In genomic region chr13:98653471-98653985, GRCh38 we compare ENCODE assay signal across 8 cellular contexts.
DNase-seq lines count a peak whose midpoint lies in the region; ATAC-seq and TF ChIP-seq lines count a peak whose summit lies in the region.

No MANE protein-coding gene starts in this region.

- no peaks in the 10 kb centered on the region for H3K9me3 Mint-ChIP-seq in activated CD4-positive, alpha-beta T cell treated with anti-CD3 and anti-CD28 coated beads for 36 hours (ENCODE audit: low read depth)
- no peaks in the 10 kb centered on the region for H3K9me3 Mint-ChIP-seq in chondrocyte (ENCODE audit: low read depth)

- TF ChIP-seq CTCF in chondrocyte (IDR thresholded peaks at IDR 0.05) (peak; percentile 93), left lung (IDR thresholded peaks at IDR 0.05) (peak; percentile 80 to 90)

- POLR2A ChIA-PET in activated CD4-positive, alpha-beta T cell treated with anti-CD3 and anti-CD28 coated beads for 36 hours (lab: Charles Lee): no interaction called here

- H3K36me3 ChIP-seq in left lung: no peaks in the 10 kb centered on the region

- peaks cover 0 to 14% of the 10 kb centered on the region in 2 donors for H3K4me1 ChIP-seq in left lung

- no peak overlapping the region for H3K27ac ChIP-seq in left lung

- peak; percentile 87 for ATAC-seq in GM18870 (IDR thresholded peaks at IDR 0.05; ENCODE audit: unreplicated experiment)
- peak; percentile 87 for ATAC-seq in HG03108 (IDR thresholded peaks at IDR 0.05; ENCODE audit: unreplicated experiment)
- ATAC-seq in activated CD4-positive, alpha-beta T cell treated with anti-CD3 and anti-CD28 coated beads for 36 hours: peak; percentile 100
- peak; percentile 94 for ATAC-seq in left lung

- CTCF ChIA-PET in activated CD4-positive, alpha-beta T cell treated with anti-CD3 and anti-CD28 coated beads for 36 hours (lab: Charles Lee): interaction anchor here (0.6 to 7.7 kb wide), 55 partner anchors 11 to 758 kb away, joined by 3 to 103 read pairs (median 4); partner anchors contain the start of gene UBAC2

- intact Hi-C loops in activated CD4-positive, alpha-beta T cell treated with anti-CD3 and anti-CD28 coated beads for 36 hours (cut with DNase I, micrococcal nuclease): loop anchor here (1.0 to 2.0 kb wide), 2 partner anchors 77 to 208 kb away; partner anchors contain the start of gene STK24 (in 1 of the 2)
- intact Hi-C loops in left lung (cut with DNase I): loop anchor here in 1 of 2 donors (5.0 kb wide), 1 partner anchor 206 kb away; no protein-coding TSS in a partner anchor

- no peak overlapping the region for H3K4me3 ChIP-seq in left lung

- no peaks in the 10 kb centered on the region for H3K27me3 ChIP-seq in left lung

- peaks cover 2% of the 10 kb centered on the region for H3K27me3 Mint-ChIP-seq in activated CD4-positive, alpha-beta T cell treated with anti-CD3 and anti-CD28 coated beads for 36 hours
- H3K27me3 Mint-ChIP-seq in chondrocyte (ENCODE audit: low read depth): peaks cover 2% of the 10 kb centered on the region

- no peaks in the 10 kb centered on the region for H3K36me3 Mint-ChIP-seq in activated CD4-positive, alpha-beta T cell treated with anti-CD3 and anti-CD28 coated beads for 36 hours (ENCODE audit: low read depth)
- H3K36me3 Mint-ChIP-seq in chondrocyte (ENCODE audit: low read depth): no peaks in the 10 kb centered on the region

- H3K9me3 ChIP-seq in left lung: no peaks in the 10 kb centered on the region

- H3K4me1 Mint-ChIP-seq in activated CD4-positive, alpha-beta T cell treated with anti-CD3 and anti-CD28 coated beads for 36 hours: peaks cover 2% of the 10 kb centered on the region
- H3K4me1 Mint-ChIP-seq in chondrocyte (ENCODE audit: low read depth): peaks cover 11% of the 10 kb centered on the region

- no peak overlapping the region for H3K4me3 Mint-ChIP-seq in activated CD4-positive, alpha-beta T cell treated with anti-CD3 and anti-CD28 coated beads for 36 hours
- H3K4me3 Mint-ChIP-seq in chondrocyte (ENCODE audit: unreplicated experiment): peak overlapping the region; percentile 46

- DNase-seq in AG20443 (ENCODE audit: low spot score) (peak; percentile 89), NCI-H2196 treated with DMSO at 0.1 percent for 48 hours (lab: John Stamatoyannopoulos, UW; ENCODE audit: unreplicated experiment) (peak; percentile 37), chondrocyte (ENCODE audit: low spot score) (no peak), left lung (peak in 1 of 2 donors; percentile 76)
- DNase-seq in activated CD4-positive, alpha-beta T cell treated with anti-CD3 and anti-CD28 coated beads for 36 hours: peak; percentile 86
- peak; percentile 67 to 68 for DNase-seq in stimulated activated CD4-positive, alpha-beta T cell treated with anti-CD3 and anti-CD28 coated beads, Interleukin-4, amount 100 ng/mL, for 4 hours

- peak overlapping the region; percentile 65 for H3K27ac Mint-ChIP-seq in activated CD4-positive, alpha-beta T cell treated with anti-CD3 and anti-CD28 coated beads for 36 hours
- no peak overlapping the region for H3K27ac Mint-ChIP-seq in chondrocyte (ENCODE audit: unreplicated experiment)
